ENCODE assay signal across 33 cellular contexts in genomic region chr4:18167831-18168230, GRCh38.
"Had no signal": no experiment of that assay in that cellular context is flagged by ENCODE, and none has a peak within 500 bp of the region (broad histone marks: within the 10 kb centered on the region; RNA-seq: fewer than 3 reads in every experiment).

No MANE protein-coding gene starts in this region.

- FAIRE-seq: astrocyte, TTC549 had no signal

- H3K27ac ChIP-seq: adrenal gland, body of pancreas, brain microvascular endothelial cell, breast epithelium, VCaP had no signal

- H3K9me3 ChIP-seq: adrenal gland, body of pancreas, breast epithelium had no signal

- ATAC-seq: activated CD8-positive, alpha-beta T cell treated with anti-CD3 and anti-CD28 coated beads for 36 hours; activated naive CD4-positive, alpha-beta T cell treated with anti-CD3 and anti-CD28 coated beads, Interleukin-2, amount 50 U/mL, for 72 hours; activated T-cell treated with anti-CD3 and anti-CD28 coated beads, Interleukin-2, amount 50 U/mL, for 4 hours; activated T-cell treated with anti-CD3 and anti-CD28 coated beads, Interleukin-2, amount 50 U/mL, for 72 hours; activated T-helper 17 cell treated with anti-CD3 and anti-CD28 coated beads, Interleukin-2, amount 50 U/mL, for 72 hours; body of pancreas had no signal

- H3K4me3 ChIP-seq: adrenal gland, body of pancreas, breast epithelium had no signal

- DNase-seq: activated B cell treated with CpG ODN at 0.5 μM for 24 hours; activated CD4-positive, alpha-beta memory T cell treated with anti-CD3 and anti-CD28 coated beads for 36 hours; activated CD4-positive, alpha-beta T cell treated with anti-CD3 and anti-CD28 coated beads for 4 hours; activated CD4-positive, alpha-beta T cell treated with anti-CD3 and anti-CD28 coated beads, Interleukin-2, amount 10 ng/mL, durations not matched to agents 24 days and 14 days; activated CD4-positive, alpha-beta T cell treated with anti-CD3 and anti-CD28 coated beads, Interleukin-2, amount 50 U/mL, for 1 hour; activated CD4-positive, alpha-beta T cell treated with anti-CD3 and anti-CD28 coated beads, Interleukin-2, amount 50 U/mL, for 4 hours; activated CD4-positive, CD25-positive, alpha-beta regulatory T cell treated with anti-CD3 and anti-CD28 coated beads, Interleukin-2, amount 50 U/mL, for 72 hours; activated CD8-positive, alpha-beta memory T cell treated with anti-CD3 and anti-CD28 coated beads, Interleukin-2, amount 50 U/mL, for 4 hours; activated CD8-positive, alpha-beta T cell treated with anti-CD3 and anti-CD28 coated beads for 36 hours; activated effector memory CD4-positive, alpha-beta T cell treated with anti-CD3 and anti-CD28 coated beads, Interleukin-2, amount 50 U/mL, for 16 hours; activated gamma-delta T cell treated with Interleukin-2 at 50 U/mL for 16 hours; activated naive CD4-positive, alpha-beta T cell; activated naive CD4-positive, alpha-beta T cell treated with anti-CD3 and anti-CD28 coated beads for 36 hours; activated naive CD4-positive, alpha-beta T cell treated with anti-CD3 and anti-CD28 coated beads, Interleukin-2, amount 50 U/mL, for 16 hours; activated naive CD8-positive, alpha-beta T cell treated with anti-CD3 and anti-CD28 coated beads for 36 hours; activated T-cell treated with anti-CD3 and anti-CD28 coated beads for 4 hours; activated T-cell treated with anti-CD3 and anti-CD28 coated beads, Interleukin-2, amount 50 U/mL, for 1 hour; activated T-cell treated with anti-CD3 and anti-CD28 coated beads, Interleukin-2, amount 50 U/mL, for 4 hours; activated T-cell treated with anti-CD3 and anti-CD28 coated beads, Interleukin-2, amount 50 U/mL, for 72 hours; adrenal gland; amniotic stem cell; aorta; body of pancreas; brain microvascular endothelial cell; central memory CD4-positive, alpha-beta T cell; T-helper 2 cell; T-helper 9 cell had no signal

- H3K36me3 ChIP-seq: adrenal gland, brain microvascular endothelial cell, breast epithelium had no signal

- H3K4me1 ChIP-seq: adrenal gland, body of pancreas, breast epithelium had no signal

- H3K27me3 ChIP-seq: adrenal gland, body of pancreas, brain microvascular endothelial cell, breast epithelium had no signal
